In the genomic region with DNA sequence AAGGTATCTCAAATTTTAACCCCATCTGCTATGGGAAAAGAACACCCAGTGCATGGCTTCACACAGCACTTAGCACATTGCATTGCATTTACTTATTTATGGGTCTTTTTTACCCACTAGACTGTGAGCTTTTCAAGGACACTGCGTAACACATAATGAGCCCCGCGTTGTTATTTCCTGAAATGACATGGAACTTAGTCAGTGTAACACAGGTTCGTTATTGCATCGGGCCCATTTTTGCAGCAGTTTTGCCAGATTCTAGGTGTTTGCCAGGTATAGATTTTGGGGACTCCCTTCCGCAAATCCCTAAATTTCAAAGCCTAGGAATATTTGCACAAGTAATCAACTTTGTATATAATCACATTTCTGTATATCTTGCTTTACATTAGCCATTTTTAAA, we compare ENCODE assay signal across 4 cellular contexts.
"Had no signal": no experiment of that assay in that cellular context is flagged by ENCODE, and none has a peak within 500 bp of the region (broad histone marks: within the 10 kb centered on the region; RNA-seq: fewer than 3 reads in every experiment).

No MANE protein-coding gene starts in this region.

- H2AFZ ChIP-seq: GM23338 had no signal

- H3K4me3 ChIP-seq: GM23338 had no signal

- DNase-seq: H9, HCEC 1CT, IMR-90 had no signal

- H3K4me2 ChIP-seq: GM23338 had no signal
